In the genomic region with DNA sequence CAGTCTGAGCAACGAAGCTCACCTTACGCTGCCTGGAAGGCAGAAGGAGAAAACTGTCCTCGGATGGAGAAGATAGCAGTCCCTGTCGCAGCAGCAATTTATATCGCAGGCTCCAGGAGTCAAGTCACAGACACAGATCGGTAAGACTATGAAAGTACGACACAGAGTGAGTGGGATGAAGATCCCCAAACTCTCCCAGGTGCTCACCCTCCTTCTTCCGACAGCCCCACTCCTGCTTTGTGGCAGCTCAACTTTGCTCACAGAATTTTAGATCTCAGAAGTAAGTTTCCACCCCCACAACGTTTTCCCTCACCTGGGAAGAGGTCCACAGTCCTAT, we compare ENCODE assay signal across 1 cellular context.
TF ChIP-seq lines count a peak whose summit lies in the region.

No MANE protein-coding gene starts in this region.

TF ChIP-seq in GM12878, 131 proteins besides CTCF, POLR2A, EP300 and RAD21 (continued from another document):
- TF ChIP-seq, protein P1, sequence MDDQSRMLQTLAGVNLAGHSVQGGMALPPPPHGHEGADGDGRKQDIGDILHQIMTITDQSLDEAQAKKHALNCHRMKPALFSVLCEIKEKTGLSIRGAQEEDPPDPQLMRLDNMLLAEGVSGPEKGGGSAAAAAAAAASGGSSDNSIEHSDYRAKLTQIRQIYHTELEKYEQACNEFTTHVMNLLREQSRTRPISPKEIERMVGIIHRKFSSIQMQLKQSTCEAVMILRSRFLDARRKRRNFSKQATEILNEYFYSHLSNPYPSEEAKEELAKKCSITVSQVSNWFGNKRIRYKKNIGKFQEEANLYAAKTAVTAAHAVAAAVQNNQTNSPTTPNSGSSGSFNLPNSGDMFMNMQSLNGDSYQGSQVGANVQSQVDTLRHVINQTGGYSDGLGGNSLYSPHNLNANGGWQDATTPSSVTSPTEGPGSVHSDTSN (IDR thresholded peaks at IDR 0.05; ENCODE audit: insufficient replicate concordance, low read depth, low read length), result no peak
- TF ChIP-seq, protein P2, sequence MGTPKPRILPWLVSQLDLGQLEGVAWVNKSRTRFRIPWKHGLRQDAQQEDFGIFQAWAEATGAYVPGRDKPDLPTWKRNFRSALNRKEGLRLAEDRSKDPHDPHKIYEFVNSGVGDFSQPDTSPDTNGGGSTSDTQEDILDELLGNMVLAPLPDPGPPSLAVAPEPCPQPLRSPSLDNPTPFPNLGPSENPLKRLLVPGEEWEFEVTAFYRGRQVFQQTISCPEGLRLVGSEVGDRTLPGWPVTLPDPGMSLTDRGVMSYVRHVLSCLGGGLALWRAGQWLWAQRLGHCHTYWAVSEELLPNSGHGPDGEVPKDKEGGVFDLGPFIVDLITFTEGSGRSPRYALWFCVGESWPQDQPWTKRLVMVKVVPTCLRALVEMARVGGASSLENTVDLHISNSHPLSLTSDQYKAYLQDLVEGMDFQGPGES (IDR thresholded peaks at IDR 0.05), result no peak
- 0 out of 2 replicates have a peak, but pooled peaks have one; percentile 34 for TF ChIP-seq LARP7 (IDR thresholded peaks at IDR 0.05)
